15 cellular contexts compared by ENCODE assay signal in genomic region chr1:110308247-110308646, GRCh38. TPM values are rescaled to one million over a fixed set of nuclear protein-coding genes. Genes with fewer than 3 reads are reported as not detected.
DNase-seq lines count a peak whose midpoint lies in the region; ATAC-seq and TF ChIP-seq lines count a peak whose summit lies in the region.
"Had no signal": no experiment of that assay in that cellular context is flagged by ENCODE, and none has a peak within 500 bp of the region (broad histone marks: within the 10 kb centered on the region; RNA-seq: fewer than 3 reads in every experiment).

No MANE protein-coding gene starts in this region.

- H2AK5ac ChIP-seq in IMR-90 (ENCODE audit: low read depth, low read length) (no peak overlapping the region), mesenchymal stem cell (ENCODE audit: low read length, severe bottlenecking) (no peak overlapping the region)

- peak; percentile 77 for ATAC-seq in IMR-90 (ENCODE audit: low read depth)

- H3K4me1 ChIP-seq in IMR-90 (ENCODE audit: control insufficient read depth, insufficient read depth, low read length) (peaks cover 12% of the 10 kb centered on the region), mesenchymal stem cell (ENCODE audit: control insufficient read depth, insufficient read depth, low read depth, low read length) (no peaks in the 10 kb centered on the region)

- H4K91ac ChIP-seq in IMR-90 (ENCODE audit: insufficient read depth, low read depth, low read length) (no peak overlapping the region), mesenchymal stem cell (ENCODE audit: low read length) (no peak overlapping the region)

- peaks cover 35% of the 10 kb centered on the region for H3K4me1 Mint-ChIP-seq in nephron progenitor cell
- H3K4me1 Mint-ChIP-seq: activated CD4-positive, alpha-beta memory T cell treated with anti-CD3 and anti-CD28 coated beads, Interleukin-2, amount 10 ng/mL, durations not matched to agents 7 days and 5 days had no signal

- H2BK12ac ChIP-seq in mesenchymal stem cell (ENCODE audit: low read length in 2 of 2): no peak overlapping the region

- POLR2A ChIA-PET in IMR-90 (lab: Charles Lee; ENCODE audit: unreplicated experiment): no interaction called here

- intact Hi-C loops in IMR-90 (cut with micrococcal nuclease): no loop called here

- no peak overlapping the region for H2BK20ac ChIP-seq in IMR-90 (ENCODE audit: low read depth, low read length)

- H3K23ac ChIP-seq in IMR-90 (ENCODE audit: low read depth, low read length) (no peak overlapping the region), mesenchymal stem cell (ENCODE audit: low read length in 2 of 2) (no peak overlapping the region)

- H4K8ac ChIP-seq in IMR-90 (ENCODE audit: low read depth in 2 of 2, low read length in 2 of 2) (no peak overlapping the region), mesenchymal stem cell (ENCODE audit: low read length) (no peak overlapping the region)

- BruUV-seq in IMR-90 (replicated peaks; lab: Mats Ljungman, UMichigan): no TSS peak

- dilution Hi-C loops in IMR-90 (cut with HindIII; ENCODE audit: low sequenced_read_pairs, unreplicated experiment): no loop called here

- no peak overlapping the region for H3K27ac Mint-ChIP-seq in nephron progenitor cell
- H3K27ac Mint-ChIP-seq: activated CD4-positive, alpha-beta memory T cell treated with anti-CD3 and anti-CD28 coated beads, Interleukin-2, amount 10 ng/mL, durations not matched to agents 7 days and 5 days had no signal

- H2AK9ac ChIP-seq in IMR-90 (replicated peaks; ENCODE audit: low read depth, low read length, poor library complexity): no peak overlapping the region

- peaks cover 2% of the 10 kb centered on the region; the same call in 1 of the 2 replicates for H3K27me3 ChIP-seq in IMR-90 (ENCODE audit: control insufficient read depth, insufficient read depth, low read length)
- peaks cover 0 to 38% of the 10 kb centered on the region in 2 experiments for H3K27me3 ChIP-seq in mesenchymal stem cell (ENCODE audit: control insufficient read depth in 1 of 2, insufficient read depth in 1 of 2, low read length in 2 of 2)
- H3K27me3 ChIP-seq: hepatocyte, SJSA1 had no signal

- H2BK120ac ChIP-seq in IMR-90 (ENCODE audit: low read depth, low read length) (no peak overlapping the region), mesenchymal stem cell (ENCODE audit: low read depth, low read length) (no peak overlapping the region)

- no peak overlapping the region for H3K27ac ChIP-seq in IMR-90 (ENCODE audit: insufficient read depth, low read length)
- no peak overlapping the region for H3K27ac ChIP-seq in mesenchymal stem cell (ENCODE audit: low read length, poor library complexity, severe bottlenecking)
- H3K27ac ChIP-seq: cardiac muscle cell, hepatocyte, SJSA1 had no signal

- H3K56ac ChIP-seq in IMR-90 (ENCODE audit: extremely low read depth, insufficient read depth, low read length): no peak overlapping the region

- H3K4ac ChIP-seq in IMR-90 (ENCODE audit: low read depth, low read length): no peak overlapping the region
- no peak overlapping the region for H3K4ac ChIP-seq in mesenchymal stem cell (ENCODE audit: low read depth in 1 of 2, low read length in 2 of 2)

- peaks cover 47% of the 10 kb centered on the region for H3K27me3 Mint-ChIP-seq in nephron progenitor cell (ENCODE audit: low read depth, poor library complexity)
- H3K27me3 Mint-ChIP-seq: activated CD4-positive, alpha-beta memory T cell treated with anti-CD3 and anti-CD28 coated beads, Interleukin-2, amount 10 ng/mL, durations not matched to agents 7 days and 5 days had no signal

- H3K4me3 Mint-ChIP-seq in nephron progenitor cell: no peak overlapping the region
- H3K4me3 Mint-ChIP-seq: activated CD4-positive, alpha-beta memory T cell treated with anti-CD3 and anti-CD28 coated beads, Interleukin-2, amount 10 ng/mL, durations not matched to agents 7 days and 5 days had no signal

- TF ChIP-seq POLR2A in IMR-90 (IDR thresholded peaks at IDR 0.05; ENCODE audit: low read depth, low read length): no peak

- in situ Hi-C loops in IMR-90 (cut with MboI; ENCODE audit: low sequenced_read_pairs): loop anchor here (5.0 kb wide), 1 partner anchor 106 kb away; no protein-coding TSS in a partner anchor

- CTCF ChIA-PET in IMR-90 (lab: Yijun Ruan, JAX): interaction anchor here (0.5 to 3.6 kb wide), 3 partner anchors 101 to 359 kb away, joined by 3 to 33 read pairs (median 3); no protein-coding TSS in a partner anchor

- H3K9me3 ChIP-seq in IMR-90 (ENCODE audit: control insufficient read depth, insufficient read depth, low read length): no peaks in the 10 kb centered on the region
- no peaks in the 10 kb centered on the region for H3K9me3 ChIP-seq in mesenchymal stem cell (ENCODE audit: control insufficient read depth, low read length)
- H3K9me3 ChIP-seq: SJSA1 had no signal

- TF ChIP-seq CTCF in IMR-90 (conservative IDR thresholded peaks at IDR 0.05; ENCODE audit: low read depth, low read length) (no peak), cardiac fibroblast (IDR thresholded peaks at IDR 0.05; ENCODE audit: low read depth, low read length) (no peak), nephron progenitor cell (IDR thresholded peaks at IDR 0.05) (no peak)

- H3K36me3 Mint-ChIP-seq in nephron progenitor cell (ENCODE audit: low read depth): no peaks in the 10 kb centered on the region

- H3K14ac ChIP-seq in IMR-90 (replicated peaks; ENCODE audit: low read depth, low read length): no peak overlapping the region
- H3K14ac ChIP-seq in mesenchymal stem cell (ENCODE audit: low read length in 2 of 2): no peak overlapping the region

- peak overlapping the region; percentile 33; the same call in 1 of the 2 replicates for H3K4me2 ChIP-seq in IMR-90 (ENCODE audit: low read depth, low read length)
- H3K4me2 ChIP-seq in mesenchymal stem cell (ENCODE audit: low read length, poor library complexity, severe bottlenecking): no peak overlapping the region
- H3K4me2 ChIP-seq: hepatocyte had no signal

- no peak for TF ChIP-seq RAD21 in IMR-90 (IDR thresholded peaks at IDR 0.05; ENCODE audit: low read length)

- H4K20me1 ChIP-seq in IMR-90 (ENCODE audit: insufficient read depth, low read length): no peaks in the 10 kb centered on the region

- H3K9me1 ChIP-seq in IMR-90 (ENCODE audit: insufficient read depth, low read length): no peaks in the 10 kb centered on the region; the same call in 1 of the 2 replicates

- H3K9ac ChIP-seq in IMR-90 (ENCODE audit: low read depth, low read length) (no peak overlapping the region), mesenchymal stem cell (ENCODE audit: low read length) (peak overlapping the region; percentile 64)

- H3K79me1 ChIP-seq in IMR-90 (ENCODE audit: low read depth in 1 of 2, low read length in 2 of 2) (no peaks in the 10 kb centered on the region), mesenchymal stem cell (replicated peaks; ENCODE audit: low read length, poor library complexity, severe bottlenecking) (no peaks in the 10 kb centered on the region)

- H2AFZ ChIP-seq in IMR-90 (replicated peaks; ENCODE audit: low read length, poor library complexity) (no peak overlapping the region), mesenchymal stem cell (ENCODE audit: low read depth, low read length) (no peak overlapping the region)
- H2AFZ ChIP-seq: hepatocyte had no signal

- H3K9me3 Mint-ChIP-seq in nephron progenitor cell: peaks cover 3% of the 10 kb centered on the region
- H3K9me3 Mint-ChIP-seq: activated CD4-positive, alpha-beta memory T cell treated with anti-CD3 and anti-CD28 coated beads, Interleukin-2, amount 10 ng/mL, durations not matched to agents 7 days and 5 days had no signal

- no peak overlapping the region for H3K18ac ChIP-seq in IMR-90 (ENCODE audit: low read depth, low read length)
- H3K18ac ChIP-seq in mesenchymal stem cell (ENCODE audit: low read depth in 1 of 2, low read length in 2 of 2): no peak overlapping the region

- H2BK15ac ChIP-seq in IMR-90 (ENCODE audit: low read depth, low read length) (no peak overlapping the region), mesenchymal stem cell (ENCODE audit: low read depth, poor library complexity, severe bottlenecking) (no peak overlapping the region)

- WGBS in IMR-90 (ENCODE audit: extremely low coverage in 2 of 2, insufficient read length in 1 of 2), 2 experiments: no CpG with 5 or more reads among the region's 3 CpGs
- 83% methylated on average over 3 of the region's 3 CpGs for WGBS in mesenchymal stem cell

- H3K4me3 ChIP-seq in IMR-90 (ENCODE audit: insufficient read depth, low read depth, low read length) (no peak overlapping the region), cardiac fibroblast (replicated peaks in 1 of 2; ENCODE audit: low read depth in 2 of 2, low read length in 2 of 2) (no peak overlapping the region), mesenchymal stem cell (ENCODE audit: insufficient read depth in 1 of 2, low read depth in 1 of 2, low read length in 2 of 2) (peak overlapping the region in 1 of 2 experiments; percentile 21)
- H3K4me3 ChIP-seq: cardiac muscle cell, hepatocyte, lung, SJSA1 had no signal

- DNase-seq in AG08396 (ENCODE audit: low spot score) (peak; percentile 58), IMR-90 (peak; percentile 87), cardiac fibroblast (ENCODE audit: low read depth in 2 of 2) (peak; percentile 72 to 84), mesenchymal stem cell (peak; percentile 26), nucleus accumbens (lab: John Stamatoyannopoulos, UW) (no peak), islet precursor cell (no peak), nephron progenitor cell (no peak), activated T-cell treated with anti-CD3 and anti-CD28 coated beads for 4 hours (no peak)
- DNase-seq: activated CD4-positive, alpha-beta memory T cell treated with anti-CD3 and anti-CD28 coated beads, Interleukin-2, amount 10 ng/mL, durations not matched to agents 7 days and 5 days; DMS53; stimulated activated CD4-positive, alpha-beta T cell treated with anti-CD3 and anti-CD28 coated beads, Interleukin-12 subunit alpha, Interleukin-12 subunit beta, amount 100 ng/mL, for 4 hours had no signal

- H3K36me3 ChIP-seq in IMR-90 (ENCODE audit: control insufficient read depth, insufficient read depth, low read length): no peaks in the 10 kb centered on the region
- H3K36me3 ChIP-seq in mesenchymal stem cell (ENCODE audit: control insufficient read depth in 1 of 2, insufficient read depth in 2 of 2, low read depth in 1 of 2, low read length in 2 of 2): no peaks in the 10 kb centered on the region
- H3K36me3 ChIP-seq: cardiac muscle cell, SJSA1 had no signal

- H2BK5ac ChIP-seq in IMR-90 (ENCODE audit: low read depth, low read length, poor library complexity, severe bottlenecking) (no peak overlapping the region), mesenchymal stem cell (ENCODE audit: low read depth, low read length, poor library complexity, severe bottlenecking) (no peak overlapping the region)

- no peak overlapping the region for H4K5ac ChIP-seq in IMR-90 (ENCODE audit: low read depth, low read length)

TF ChIP-seq in IMR-90, 13 proteins besides CTCF, POLR2A, EP300 and RAD21 (continues in another document):
- TF ChIP-seq MAZ (IDR thresholded peaks at IDR 0.05; ENCODE audit: borderline replicate concordance, low read depth, low read length): 0 out of 2 replicates have a peak, but pooled peaks have one; percentile 28
- peak; percentile 78 for TF ChIP-seq MAFK (IDR thresholded peaks at IDR 0.05; ENCODE audit: low read depth, low read length)

RNA-seq across cellular contexts. Expression of gene RBM15, which starts 30.9 kb away (rescaled TPM):
- total RNA-seq in IMR-90 (2012; rRNA removed): 31.7 and 32.2 TPM in 2 replicates
- 6.2 and 6.3 TPM in 2 replicates for polyA plus RNA-seq in IMR-90 (2012; rRNA removed)
- polyA plus RNA-seq in IMR-90 (2012; cell fraction: cytosol; rRNA removed): 3.9 and 4.2 TPM in 2 replicates
- 6.3 and 7.4 TPM in 2 replicates for polyA plus RNA-seq in IMR-90 (2012; cell fraction: nucleus; rRNA removed; ENCODE audit: low replicate concordance)
- 5.2 TPM for polyA plus RNA-seq in mesenchymal stem cell (2013, experiment 1 of 2)
- polyA plus RNA-seq in mesenchymal stem cell (2013, experiment 2 of 2): 4.8 TPM

Comparison
In these comparisons a context has a peak if more than half of its experiments do, and no peak if none do; other contexts are left out.
1. DNase-seq: peak in AG08396 (single experiment), IMR-90 (single experiment), cardiac fibroblast (2 of 2) and mesenchymal stem cell (single experiment); none in nucleus accumbens (0 of 56), islet precursor cell (single experiment), nephron progenitor cell (single experiment) and activated T-cell treated with anti-CD3 and anti-CD28 coated beads for 4 hours (single experiment).